In the genomic region with DNA sequence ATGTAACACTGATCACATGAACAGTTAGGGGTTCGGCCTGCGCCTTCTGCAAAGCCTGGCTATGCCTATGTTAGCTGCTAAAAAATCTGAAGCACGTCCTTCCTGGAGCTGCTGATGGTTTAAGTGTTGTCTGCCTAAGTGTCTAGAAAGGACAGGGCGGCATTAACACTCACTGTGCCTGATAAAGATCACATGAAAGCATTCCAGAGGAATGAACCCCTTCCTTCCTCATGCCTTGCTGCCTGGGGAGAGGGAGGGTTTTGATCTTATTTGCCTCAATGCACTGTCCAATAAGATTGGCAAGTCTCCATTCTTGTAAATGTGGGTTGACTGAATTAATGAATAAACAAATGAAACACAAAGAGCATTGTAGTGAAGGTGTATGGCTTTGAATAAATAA, we compare ENCODE assay signal across 12 cellular contexts. TPM values are rescaled to one million over a fixed set of nuclear protein-coding genes. Genes with fewer than 3 reads are reported as not detected.
DNase-seq lines count a peak whose midpoint lies in the region; ATAC-seq and TF ChIP-seq lines count a peak whose summit lies in the region.
"Had no signal": no experiment of that assay in that cellular context is flagged by ENCODE, and none has a peak within 500 bp of the region (broad histone marks: within the 10 kb centered on the region; RNA-seq: fewer than 3 reads in every experiment).

No MANE protein-coding gene starts in this region.

- H3K4me3 ChIP-seq in DND-41 (ENCODE audit: low read depth in 1 of 2, low read length in 2 of 2), result no peak overlapping the region
- no peak overlapping the region for H3K4me3 ChIP-seq in Panc1 (ENCODE audit: low read depth in 2 of 2, low read length in 2 of 2)
- no peak overlapping the region for H3K4me3 ChIP-seq in esophagus squamous epithelium
- no peak overlapping the region for H3K4me3 ChIP-seq in trophoblast cell (ENCODE audit: low read depth, low read length)

- in situ Hi-C loops in Panc1 (cut with HindIII; ENCODE audit: low pct_unique_long_range_greater_than_20kb, low sequenced_read_pairs), result no loop called here

- DNase-seq in DND-41 (no peak), Panc1 (ENCODE audit: low read depth, low spot score) (no peak), esophagus squamous epithelium (lab: John Stamatoyannopoulos, UW) (no peak), trophoblast cell (peak; percentile 58 to 80), activated T-cell treated with anti-CD3 and anti-CD28 coated beads for 4 hours (no peak)
- no peak for DNase-seq in activated CD4-positive, alpha-beta T cell treated with anti-CD3 and anti-CD28 coated beads for 36 hours
- DNase-seq in activated T-helper 1 cell treated with anti-CD3 and anti-CD28 coated beads, Interleukin-12 subunit alpha, Interleukin-12 subunit beta, Interleukin-2, Interleukin-4 antibody, amounts not matched to agents 30 ng/mL and 10 ng/mL and 1 ng/mL, durations not matched to agents 14 hours and 24 hours and 36 hours (ENCODE audit: low spot score), result no peak
- DNase-seq: activated effector memory CD4-positive, alpha-beta T cell treated with anti-CD3 and anti-CD28 coated beads, Interleukin-2, amount 50 U/mL, for 16 hours; H7; NCI-H446; stimulated activated CD4-positive, alpha-beta T cell treated with anti-CD3 and anti-CD28 coated beads, Interleukin-2, amount 100 ng/mL, for 48 hours had no signal

- TF ChIP-seq POLR2A in esophagus squamous epithelium (IDR thresholded peaks at IDR 0.05), result no peak

- H3K14ac ChIP-seq in trophoblast cell (ENCODE audit: low read length), result no peak overlapping the region

- H3K9me3 Mint-ChIP-seq in activated CD4-positive, alpha-beta T cell treated with anti-CD3 and anti-CD28 coated beads for 36 hours (ENCODE audit: low read depth), result no peaks in the 10 kb centered on the region
- H3K9me3 Mint-ChIP-seq in activated T-helper 1 cell treated with anti-CD3 and anti-CD28 coated beads, Interleukin-12 subunit alpha, Interleukin-12 subunit beta, Interleukin-2, Interleukin-4 antibody, amounts not matched to agents 30 ng/mL and 10 ng/mL and 1 ng/mL, durations not matched to agents 14 hours and 24 hours and 36 hours, result no peaks in the 10 kb centered on the region

- H3K27ac ChIP-seq in DND-41 (ENCODE audit: low read length) (peak overlapping the region; percentile 40; the same call in 1 of the 2 replicates), Panc1 (ENCODE audit: low read length) (no peak overlapping the region), esophagus squamous epithelium (peak overlapping the region in 3 of 4 donors; percentile 33 to 62 (median 57)), trophoblast cell (ENCODE audit: low read depth, low read length) (peak overlapping the region; percentile 84)

- H3K4me1 ChIP-seq in DND-41 (ENCODE audit: insufficient read depth, low read length) (peaks cover 53% of the 10 kb centered on the region), Panc1 (ENCODE audit: control insufficient read depth, insufficient read depth, low read length) (peaks cover 17% of the 10 kb centered on the region), esophagus squamous epithelium (peaks cover 0 to 77% (median 13%) of the 10 kb centered on the region in 3 donors), trophoblast cell (ENCODE audit: control insufficient read depth in 1 of 2, insufficient read depth in 2 of 2, low read length in 2 of 2) (peaks cover 14 to 30% of the 10 kb centered on the region in 2 experiments)

- H4K20me1 ChIP-seq in DND-41 (ENCODE audit: insufficient read depth, low read length), result no peaks in the 10 kb centered on the region

- TF ChIP-seq CTCF in DND-41 (IDR thresholded peaks at IDR 0.05; ENCODE audit: borderline replicate concordance, extremely low read depth, low read length, poor library complexity, severe bottlenecking), result no peak
- TF ChIP-seq CTCF in Panc1 (IDR thresholded peaks at IDR 0.05), result no peak
- TF ChIP-seq CTCF in esophagus squamous epithelium (IDR thresholded peaks at IDR 0.05), result no peak

- H3K79me1 ChIP-seq in trophoblast cell (ENCODE audit: low read length), result peaks cover 14% of the 10 kb centered on the region

- no peak overlapping the region for H2BK12ac ChIP-seq in trophoblast cell (ENCODE audit: low read length)

- H3K79me2 ChIP-seq in DND-41 (ENCODE audit: insufficient read depth, low read length) (peaks cover 27% of the 10 kb centered on the region), trophoblast cell (ENCODE audit: control insufficient read depth, insufficient read depth, low read length, poor library complexity) (peaks cover 5% of the 10 kb centered on the region)

- H3K4ac ChIP-seq in trophoblast cell (ENCODE audit: low read depth, low read length), result no peak overlapping the region

- ATAC-seq in DND-41 (ENCODE audit: insufficient read depth, low read depth) (no peak), Panc1 (peak; percentile 86), HG02798 (IDR thresholded peaks at IDR 0.05; ENCODE audit: poor library complexity, unreplicated experiment) (no peak)
- ATAC-seq in activated CD4-positive, alpha-beta T cell treated with anti-CD3 and anti-CD28 coated beads for 36 hours, result no peak

- no peak overlapping the region for H3K27ac Mint-ChIP-seq in activated CD4-positive, alpha-beta T cell treated with anti-CD3 and anti-CD28 coated beads for 36 hours
- no peak overlapping the region for H3K27ac Mint-ChIP-seq in activated T-helper 1 cell treated with anti-CD3 and anti-CD28 coated beads, Interleukin-12 subunit alpha, Interleukin-12 subunit beta, Interleukin-2, Interleukin-4 antibody, amounts not matched to agents 30 ng/mL and 10 ng/mL and 1 ng/mL, durations not matched to agents 14 hours and 24 hours and 36 hours

- H3K9ac ChIP-seq in DND-41 (ENCODE audit: low read depth, low read length) (no peak overlapping the region), trophoblast cell (ENCODE audit: low read length) (no peak overlapping the region)

- H2BK5ac ChIP-seq in trophoblast cell (ENCODE audit: low read depth, low read length, poor library complexity), result no peak overlapping the region

- no peak overlapping the region for H2BK120ac ChIP-seq in trophoblast cell (ENCODE audit: insufficient read depth, low read length, poor library complexity)

- POLR2A ChIA-PET in Panc1 (lab: Charles Lee), result no interaction called here
- POLR2A ChIA-PET in activated CD4-positive, alpha-beta T cell treated with anti-CD3 and anti-CD28 coated beads for 36 hours (lab: Charles Lee), result no interaction called here

- H4K12ac ChIP-seq in trophoblast cell (ENCODE audit: low read depth, low read length), result no peak overlapping the region

- H3K4me2 ChIP-seq in DND-41 (ENCODE audit: insufficient read depth, low read length) (peak overlapping the region; percentile 18; the same call in 1 of the 2 replicates), trophoblast cell (ENCODE audit: low read length) (no peak overlapping the region)

- intact Hi-C loops in Panc1 (cut with micrococcal nuclease; ENCODE audit: unreplicated experiment) (no loop called here), esophagus squamous epithelium (cut with DNase I) (no loop called here)
- intact Hi-C loops in activated CD4-positive, alpha-beta T cell treated with anti-CD3 and anti-CD28 coated beads for 36 hours (cut with DNase I, micrococcal nuclease), result no loop called here
- intact Hi-C loops in activated T-helper 1 cell treated with anti-CD3 and anti-CD28 coated beads, Interleukin-12 subunit alpha, Interleukin-12 subunit beta, Interleukin-2, Interleukin-4 antibody, amounts not matched to agents 30 ng/mL and 10 ng/mL and 1 ng/mL, durations not matched to agents 14 hours and 24 hours and 36 hours (cut with micrococcal nuclease), result no loop called here

- no peak overlapping the region for H3K18ac ChIP-seq in trophoblast cell (ENCODE audit: low read length)

- H2AFZ ChIP-seq in DND-41 (ENCODE audit: low read depth, low read length), result no peak overlapping the region
- H2AFZ ChIP-seq in trophoblast cell (ENCODE audit: insufficient read depth, low read length, poor library complexity), result no peak overlapping the region

- no peak overlapping the region for H2AK5ac ChIP-seq in trophoblast cell (ENCODE audit: low read length)

- peaks cover 52% of the 10 kb centered on the region for H3K4me1 Mint-ChIP-seq in activated CD4-positive, alpha-beta T cell treated with anti-CD3 and anti-CD28 coated beads for 36 hours
- peaks cover 37% of the 10 kb centered on the region for H3K4me1 Mint-ChIP-seq in activated T-helper 1 cell treated with anti-CD3 and anti-CD28 coated beads, Interleukin-12 subunit alpha, Interleukin-12 subunit beta, Interleukin-2, Interleukin-4 antibody, amounts not matched to agents 30 ng/mL and 10 ng/mL and 1 ng/mL, durations not matched to agents 14 hours and 24 hours and 36 hours (ENCODE audit: low read depth)

- no peaks in the 10 kb centered on the region for H3K27me3 Mint-ChIP-seq in activated CD4-positive, alpha-beta T cell treated with anti-CD3 and anti-CD28 coated beads for 36 hours
- H3K27me3 Mint-ChIP-seq in activated T-helper 1 cell treated with anti-CD3 and anti-CD28 coated beads, Interleukin-12 subunit alpha, Interleukin-12 subunit beta, Interleukin-2, Interleukin-4 antibody, amounts not matched to agents 30 ng/mL and 10 ng/mL and 1 ng/mL, durations not matched to agents 14 hours and 24 hours and 36 hours (ENCODE audit: insufficient read depth), result no peaks in the 10 kb centered on the region

- H3K27me3 ChIP-seq in DND-41 (ENCODE audit: insufficient read depth, low read length, poor library complexity) (no peaks in the 10 kb centered on the region), Panc1 (ENCODE audit: control insufficient read depth, insufficient read depth, low read length) (no peaks in the 10 kb centered on the region), esophagus squamous epithelium (no peaks in the 10 kb centered on the region), trophoblast cell (ENCODE audit: insufficient read depth, low read length) (no peaks in the 10 kb centered on the region)

- no peaks in the 10 kb centered on the region for H3K36me3 Mint-ChIP-seq in activated CD4-positive, alpha-beta T cell treated with anti-CD3 and anti-CD28 coated beads for 36 hours (ENCODE audit: low read depth)
- H3K36me3 Mint-ChIP-seq in activated T-helper 1 cell treated with anti-CD3 and anti-CD28 coated beads, Interleukin-12 subunit alpha, Interleukin-12 subunit beta, Interleukin-2, Interleukin-4 antibody, amounts not matched to agents 30 ng/mL and 10 ng/mL and 1 ng/mL, durations not matched to agents 14 hours and 24 hours and 36 hours (ENCODE audit: low read depth), result peaks cover 5% of the 10 kb centered on the region

- H3K23ac ChIP-seq in trophoblast cell (ENCODE audit: low read length), result no peak overlapping the region

- no peak overlapping the region for H4K8ac ChIP-seq in trophoblast cell (ENCODE audit: low read depth, low read length)

- H3K9me3 ChIP-seq in DND-41 (ENCODE audit: insufficient read depth, low read length, severe bottlenecking) (no peaks in the 10 kb centered on the region), Panc1 (ENCODE audit: control insufficient read depth, insufficient read depth, low read depth, low read length) (no peaks in the 10 kb centered on the region), esophagus squamous epithelium (no peaks in the 10 kb centered on the region), trophoblast cell (ENCODE audit: insufficient read depth, low read depth, low read length) (no peaks in the 10 kb centered on the region)

- WGBS in esophagus squamous epithelium, 2 donors, result 71 to 72% methylated on average over 4 of the region's 4 CpGs
- no CpG with 5 or more reads among the region's 4 CpGs for WGBS in trophoblast cell (ENCODE audit: extremely low coverage, insufficient coverage, insufficient read length)

- no peaks in the 10 kb centered on the region for H3K36me3 ChIP-seq in DND-41 (ENCODE audit: insufficient read depth, low read length)
- no peaks in the 10 kb centered on the region for H3K36me3 ChIP-seq in Panc1 (ENCODE audit: control insufficient read depth, insufficient read depth, low read length)
- peaks cover 0 to 4% (median 0%) of the 10 kb centered on the region in 3 donors for H3K36me3 ChIP-seq in esophagus squamous epithelium
- no peaks in the 10 kb centered on the region for H3K36me3 ChIP-seq in trophoblast cell (ENCODE audit: control insufficient read depth in 1 of 2, insufficient read depth in 2 of 2, low read length in 2 of 2)

- no peak overlapping the region for H4K91ac ChIP-seq in trophoblast cell (ENCODE audit: low read depth, low read length)

- CTCF ChIA-PET in Panc1 (lab: Charles Lee), result no interaction called here
- CTCF ChIA-PET in activated CD4-positive, alpha-beta T cell treated with anti-CD3 and anti-CD28 coated beads for 36 hours (lab: Charles Lee), result interaction anchor here (1.0 to 1.4 kb wide), 3 partner anchors 8 to 103 kb away, joined by 3 to 4 read pairs (median 4); no protein-coding TSS in a partner anchor

- H3K4me3 Mint-ChIP-seq in activated CD4-positive, alpha-beta T cell treated with anti-CD3 and anti-CD28 coated beads for 36 hours, result no peak overlapping the region
- no peak overlapping the region for H3K4me3 Mint-ChIP-seq in activated T-helper 1 cell treated with anti-CD3 and anti-CD28 coated beads, Interleukin-12 subunit alpha, Interleukin-12 subunit beta, Interleukin-2, Interleukin-4 antibody, amounts not matched to agents 30 ng/mL and 10 ng/mL and 1 ng/mL, durations not matched to agents 14 hours and 24 hours and 36 hours

- no TSS peak for BruUV-seq in Panc1 (replicated peaks; lab: Mats Ljungman, UMichigan)

RNA-seq across cellular contexts. Expression of gene DOCK9, which starts 5.2 kb away (rescaled TPM):
- total RNA-seq in Panc1 (2021; ENCODE audit: unreplicated experiment), result 30.5 TPM
- 22.2 TPM for polyA plus RNA-seq in Panc1 (2012; ENCODE audit: insufficient read length)
- 100 to 1,000 TPM in 3 of 4 donors, 10 to 100 TPM in 1; 94.7 to 240 (median 150) TPM for total RNA-seq in esophagus squamous epithelium
- 135 and 138 TPM in 2 replicates for polyA plus RNA-seq in trophoblast cell (2013)
- total RNA-seq in activated CD4-positive, alpha-beta T cell treated with anti-CD3 and anti-CD28 coated beads for 36 hours, result 10 to 100 TPM; 36.0 to 42.6 TPM
- total RNA-seq in activated T-helper 1 cell treated with anti-CD3 and anti-CD28 coated beads, Interleukin-12 subunit alpha, Interleukin-12 subunit beta, Interleukin-2, Interleukin-4 antibody, amounts not matched to agents 30 ng/mL and 10 ng/mL and 1 ng/mL, durations not matched to agents 14 hours and 24 hours and 36 hours, result 36.0 and 38.7 TPM in 2 replicates

Comparison
In these comparisons a context has a peak if more than half of its experiments do, and no peak if none do; other contexts are left out.
1. DNase-seq: peak in trophoblast cell (2 of 2); none in DND-41 (single experiment), Panc1 (single experiment), esophagus squamous epithelium (single experiment), activated T-cell treated with anti-CD3 and anti-CD28 coated beads for 4 hours (single experiment), activated CD4-positive, alpha-beta T cell treated with anti-CD3 and anti-CD28 coated beads for 36 hours (single experiment) and activated T-helper 1 cell treated with anti-CD3 and anti-CD28 coated beads, Interleukin-12 subunit alpha, Interleukin-12 subunit beta, Interleukin-2, Interleukin-4 antibody, amounts not matched to agents 30 ng/mL and 10 ng/mL and 1 ng/mL, durations not matched to agents 14 hours and 24 hours and 36 hours (single experiment).